Comparison of ENCODE assay signal across 1 cellular context in the genomic region with DNA sequence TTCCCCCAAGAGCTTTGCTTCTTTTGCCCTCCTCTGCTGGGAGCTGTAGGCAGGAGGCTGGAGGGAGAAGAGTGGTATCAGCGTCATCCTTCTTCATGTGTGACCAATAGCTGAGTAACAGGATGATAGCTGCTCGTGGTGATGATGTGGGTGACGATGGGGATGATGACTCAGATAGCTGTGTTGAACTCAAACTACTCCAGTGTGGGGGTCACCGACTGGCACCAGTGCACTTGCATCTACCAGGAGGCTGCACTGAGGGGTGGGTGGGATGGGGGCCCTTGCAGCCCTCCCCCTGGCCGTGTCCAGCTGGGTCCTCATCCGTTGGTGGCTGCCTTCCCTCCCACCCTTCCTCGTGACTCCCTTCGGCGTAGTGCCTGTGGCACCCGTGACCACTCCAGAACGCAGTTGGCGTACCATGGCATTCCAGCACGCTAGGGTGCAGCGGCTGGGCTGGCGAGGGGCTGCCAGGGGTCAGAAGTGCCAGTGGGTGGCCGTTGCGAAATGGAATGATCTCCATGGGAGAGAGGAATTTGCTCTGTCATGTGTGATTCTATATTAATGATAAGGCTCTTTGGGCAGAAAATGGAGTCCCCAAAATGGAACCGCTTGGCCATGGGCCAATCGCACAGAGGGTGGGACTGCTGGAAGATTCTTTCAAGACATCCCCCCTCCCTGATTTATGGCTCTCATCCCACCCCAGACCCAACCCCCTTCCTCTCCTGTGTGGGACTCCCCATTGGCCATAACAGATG.
A peak's percentile ranks its signal among the peaks of the same experiment; 100 is the strongest.
TF ChIP-seq lines count a peak whose summit lies in the region.

No MANE protein-coding gene starts in this region.

TF ChIP-seq in K562, 482 proteins besides CTCF, POLR2A, EP300 and RAD21 (continues in another document):
- TF ChIP-seq NFIC (IDR thresholded peaks at IDR 0.05), result peak; percentile 58
- peak; percentile 98 for TF ChIP-seq FOSL1 (tag; conservative IDR thresholded peaks at IDR 0.05)
- TF ChIP-seq, protein P1, sequence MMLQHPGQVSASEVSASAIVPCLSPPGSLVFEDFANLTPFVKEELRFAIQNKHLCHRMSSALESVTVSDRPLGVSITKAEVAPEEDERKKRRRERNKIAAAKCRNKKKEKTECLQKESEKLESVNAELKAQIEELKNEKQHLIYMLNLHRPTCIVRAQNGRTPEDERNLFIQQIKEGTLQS (IDR thresholded peaks at IDR 0.05), result peak; percentile 83
- TF ChIP-seq, protein P1 (CRISPR knock-in tag; conservative IDR thresholded peaks at IDR 0.05), result no peak
- TF ChIP-seq, protein P2, sequence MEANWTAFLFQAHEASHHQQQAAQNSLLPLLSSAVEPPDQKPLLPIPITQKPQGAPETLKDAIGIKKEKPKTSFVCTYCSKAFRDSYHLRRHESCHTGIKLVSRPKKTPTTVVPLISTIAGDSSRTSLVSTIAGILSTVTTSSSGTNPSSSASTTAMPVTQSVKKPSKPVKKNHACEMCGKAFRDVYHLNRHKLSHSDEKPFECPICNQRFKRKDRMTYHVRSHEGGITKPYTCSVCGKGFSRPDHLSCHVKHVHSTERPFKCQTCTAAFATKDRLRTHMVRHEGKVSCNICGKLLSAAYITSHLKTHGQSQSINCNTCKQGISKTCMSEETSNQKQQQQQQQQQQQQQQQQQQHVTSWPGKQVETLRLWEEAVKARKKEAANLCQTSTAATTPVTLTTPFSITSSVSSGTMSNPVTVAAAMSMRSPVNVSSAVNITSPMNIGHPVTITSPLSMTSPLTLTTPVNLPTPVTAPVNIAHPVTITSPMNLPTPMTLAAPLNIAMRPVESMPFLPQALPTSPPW (CRISPR knock-in tag; IDR thresholded peaks at IDR 0.05), result no peak
- no peak for TF ChIP-seq CHCHD3 (CRISPR knock-in tag; IDR thresholded peaks at IDR 0.05)
- peak; percentile 78; the same call in 1 of the 2 replicates for TF ChIP-seq JUND (IDR thresholded peaks at IDR 0.05; ENCODE audit: borderline replicate concordance, low read depth, low read length)
- 0 out of 3 replicates have a peak, but pooled peaks have one; percentile 10 for TF ChIP-seq JUND (tag; IDR thresholded peaks at IDR 0.05; ENCODE audit: borderline replicate concordance, low read depth, low read length)
- TF ChIP-seq SMARCB1 (IDR thresholded peaks at IDR 0.05; ENCODE audit: insufficient read length, low read depth), result no peak
- TF ChIP-seq JUN (IDR thresholded peaks at IDR 0.05; ENCODE audit: borderline replicate concordance, low read depth, low read length), result peak; percentile 86; the same call in 1 of the 2 replicates
- no peak for TF ChIP-seq JUN (CRISPR knock-in tag; IDR thresholded peaks at IDR 0.05; ENCODE audit: borderline replicate concordance)
- peak; percentile 8 for TF ChIP-seq FOS (IDR thresholded peaks at IDR 0.05; ENCODE audit: extremely low read depth, insufficient read length)
- no peak for TF ChIP-seq YY1 (IDR thresholded peaks at IDR 0.05; ENCODE audit: borderline replicate concordance in 1 of 3, control insufficient read depth in 1 of 3, extremely low read depth in 1 of 3, insufficient read depth in 3 of 3, insufficient read length in 1 of 3, insufficient replicate concordance in 2 of 3, low read depth in 1 of 3, low read length in 2 of 3)
- peak in 1 of 2 experiments; percentile 60; a peak in 1 of 4 replicates for TF ChIP-seq RCOR1 (IDR thresholded peaks at IDR 0.05; ENCODE audit: borderline replicate concordance in 1 of 2, low read depth in 2 of 2, low read length in 2 of 2)
- TF ChIP-seq RBM39 (optimal IDR thresholded peaks at IDR 0.05; ENCODE audit: low read depth, low read length), result no peak
- 0 out of 2 replicates have a peak, but pooled peaks have one; percentile 16 for TF ChIP-seq CEBPB (tag; IDR thresholded peaks at IDR 0.05)
- TF ChIP-seq, protein P3, sequence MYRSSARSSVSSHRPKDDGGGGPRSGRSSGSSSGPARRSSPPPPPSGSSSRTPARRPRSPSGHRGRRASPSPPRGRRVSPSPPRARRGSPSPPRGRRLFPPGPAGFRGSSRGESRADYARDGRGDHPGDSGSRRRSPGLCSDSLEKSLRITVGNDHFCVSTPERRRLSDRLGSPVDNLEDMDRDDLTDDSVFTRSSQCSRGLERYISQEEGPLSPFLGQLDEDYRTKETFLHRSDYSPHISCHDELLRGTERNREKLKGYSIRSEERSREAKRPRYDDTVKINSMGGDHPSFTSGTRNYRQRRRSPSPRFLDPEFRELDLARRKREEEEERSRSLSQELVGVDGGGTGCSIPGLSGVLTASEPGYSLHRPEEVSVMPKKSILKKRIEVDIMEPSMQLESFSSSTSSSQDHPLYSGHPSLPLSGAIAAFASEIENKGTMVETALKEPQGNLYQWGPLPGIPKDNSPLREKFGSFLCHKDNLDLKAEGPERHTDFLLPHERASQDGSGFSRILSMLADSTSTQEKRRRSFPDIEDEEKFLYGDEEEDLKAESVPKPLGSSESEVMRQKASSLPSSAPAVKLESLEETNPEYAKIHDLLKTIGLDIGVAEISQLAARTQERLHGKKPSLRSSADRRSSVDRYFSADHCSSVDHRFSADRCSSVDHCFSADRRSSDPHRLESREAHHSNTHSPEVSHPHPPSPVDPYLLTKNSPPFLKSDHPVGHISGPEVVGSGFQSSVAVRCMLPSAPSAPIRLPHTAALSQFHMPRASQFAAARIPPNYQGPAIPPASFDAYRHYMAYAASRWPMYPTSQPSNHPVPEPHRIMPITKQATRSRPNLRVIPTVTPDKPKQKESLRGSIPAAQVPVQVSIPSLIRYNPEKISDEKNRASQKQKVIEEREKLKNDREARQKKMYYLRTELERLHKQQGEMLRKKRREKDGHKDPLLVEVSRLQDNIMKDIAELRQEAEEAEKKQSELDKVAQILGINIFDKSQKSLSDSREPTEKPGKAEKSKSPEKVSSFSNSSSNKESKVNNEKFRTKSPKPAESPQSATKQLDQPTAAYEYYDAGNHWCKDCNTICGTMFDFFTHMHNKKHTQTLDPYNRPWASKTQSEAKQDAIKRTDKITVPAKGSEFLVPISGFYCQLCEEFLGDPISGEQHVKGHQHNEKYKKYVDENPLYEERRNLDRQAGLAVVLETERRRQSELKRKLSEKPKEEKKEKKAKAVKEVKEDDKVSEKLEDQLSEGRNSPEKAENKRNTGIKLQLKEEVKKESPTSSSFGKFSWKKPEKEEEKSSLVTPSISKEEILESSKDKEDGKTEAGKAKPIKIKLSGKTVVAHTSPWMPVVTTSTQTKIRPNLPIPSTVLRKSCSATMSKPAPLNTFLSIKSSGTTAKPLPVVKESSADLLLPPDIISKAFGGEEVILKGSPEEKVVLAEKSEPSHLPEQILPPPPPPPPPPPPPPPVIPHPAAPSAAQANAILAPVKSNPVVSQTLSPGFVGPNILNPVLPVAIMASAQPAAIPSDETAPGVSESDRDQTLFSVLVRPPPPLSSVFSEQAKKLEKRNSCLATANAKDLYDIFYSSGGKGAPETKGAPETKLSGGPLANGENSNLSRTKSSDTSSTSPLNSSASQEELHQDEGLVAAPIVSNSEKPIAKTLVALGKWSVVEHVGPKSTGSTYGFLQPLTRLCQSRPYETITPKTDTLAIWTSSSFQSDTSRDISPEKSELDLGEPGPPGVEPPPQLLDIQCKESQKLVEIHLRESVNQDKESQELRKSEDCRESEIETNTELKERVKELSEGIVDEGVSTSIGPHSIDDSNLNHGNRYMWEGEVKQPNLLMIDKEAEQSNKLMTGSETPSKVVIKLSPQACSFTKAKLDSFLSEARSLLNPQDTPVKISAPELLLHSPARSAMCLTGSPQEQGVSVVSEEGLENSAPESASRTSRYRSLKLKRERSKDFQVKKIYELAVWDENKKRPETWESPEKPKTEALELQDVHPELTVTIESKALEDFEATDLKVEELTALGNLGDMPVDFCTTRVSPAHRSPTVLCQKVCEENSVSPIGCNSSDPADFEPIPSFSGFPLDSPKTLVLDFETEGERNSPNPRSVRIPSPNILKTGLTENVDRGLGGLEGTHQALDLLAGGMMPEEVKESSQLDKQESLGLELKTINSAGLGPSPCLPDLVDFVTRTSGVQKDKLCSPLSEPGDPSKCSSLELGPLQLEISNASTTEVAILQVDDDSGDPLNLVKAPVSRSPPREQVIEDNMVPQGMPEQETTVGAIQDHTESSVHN (IDR thresholded peaks at IDR 0.05; ENCODE audit: borderline replicate concordance in 1 of 2, low read depth in 1 of 2), result no peak
- TF ChIP-seq NFE2 (IDR thresholded peaks at IDR 0.05; ENCODE audit: low read depth), result peak; percentile 4; the same call in 1 of the 2 replicates
- TF ChIP-seq ARID1B (IDR thresholded peaks at IDR 0.05), result peak; percentile 37; the same call in 1 of the 2 replicates
- TF ChIP-seq BHLHE40 (IDR thresholded peaks at IDR 0.05; ENCODE audit: low read length), result peak; percentile 20; the same call in 1 of the 2 replicates
- TF ChIP-seq, protein P4, sequence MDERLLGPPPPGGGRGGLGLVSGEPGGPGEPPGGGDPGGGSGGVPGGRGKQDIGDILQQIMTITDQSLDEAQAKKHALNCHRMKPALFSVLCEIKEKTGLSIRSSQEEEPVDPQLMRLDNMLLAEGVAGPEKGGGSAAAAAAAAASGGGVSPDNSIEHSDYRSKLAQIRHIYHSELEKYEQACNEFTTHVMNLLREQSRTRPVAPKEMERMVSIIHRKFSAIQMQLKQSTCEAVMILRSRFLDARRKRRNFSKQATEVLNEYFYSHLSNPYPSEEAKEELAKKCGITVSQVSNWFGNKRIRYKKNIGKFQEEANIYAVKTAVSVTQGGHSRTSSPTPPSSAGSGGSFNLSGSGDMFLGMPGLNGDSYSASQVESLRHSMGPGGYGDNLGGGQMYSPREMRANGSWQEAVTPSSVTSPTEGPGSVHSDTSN (CRISPR knock-in tag; IDR thresholded peaks at IDR 0.05; ENCODE audit: low read depth), result no peak
- TF ChIP-seq, protein P4 (tag; conservative IDR thresholded peaks at IDR 0.05; ENCODE audit: low read depth), result 0 out of 2 replicates have a peak, but pooled peaks have one; percentile 20
- peak; percentile 79 for TF ChIP-seq CREM (IDR thresholded peaks at IDR 0.05; ENCODE audit: low read depth)
